ENCODE assay signal across 2 cellular contexts in genomic region chr4:180960758-180961401, GRCh38.
TF ChIP-seq lines count a peak whose summit lies in the region.

No MANE protein-coding gene starts in this region.

TF ChIP-seq in GM23338, 12 proteins besides CTCF, POLR2A, EP300 and RAD21:
- TF ChIP-seq ZNF331 (CRISPR knock-in tag; IDR thresholded peaks at IDR 0.05; ENCODE audit: low read depth) (no peak), EZH2 (IDR thresholded peaks at IDR 0.05; ENCODE audit: low read depth, unreplicated experiment) (no peak), REST (IDR thresholded peaks at IDR 0.05; ENCODE audit: unreplicated experiment) (no peak), EZH2phosphoT487 (IDR thresholded peaks at IDR 0.05; ENCODE audit: unreplicated experiment) (no peak), JUNB (IDR thresholded peaks at IDR 0.05; ENCODE audit: unreplicated experiment) (no peak), CREB1 (CRISPR knock-in tag; IDR thresholded peaks at IDR 0.05; ENCODE audit: low read depth) (no peak)

TF ChIP-seq in H1, 55 proteins besides CTCF, POLR2A, EP300 and RAD21:
- no peak for TF ChIP-seq MAX (IDR thresholded peaks at IDR 0.05)
- no peak for TF ChIP-seq ZNF274 (IDR thresholded peaks at IDR 0.05; ENCODE audit: borderline replicate concordance, extremely low read depth, low read length)
- no peak for TF ChIP-seq NRF1 (IDR thresholded peaks at IDR 0.05; ENCODE audit: low read depth, low read length)
- no peak for TF ChIP-seq TAF7 (optimal IDR thresholded peaks at IDR 0.05; ENCODE audit: borderline replicate concordance, low read depth, low read length)
- TF ChIP-seq EGR1 (IDR thresholded peaks at IDR 0.05; ENCODE audit: borderline replicate concordance, low read depth, low read length), result no peak
- TF ChIP-seq USF2 (IDR thresholded peaks at IDR 0.05; ENCODE audit: low read length), result no peak
- no peak for TF ChIP-seq BACH1 (IDR thresholded peaks at IDR 0.05; ENCODE audit: low read length)
- TF ChIP-seq PHF8 (conservative IDR thresholded peaks at IDR 0.05; ENCODE audit: low read depth, low read length), result no peak
- no peak for TF ChIP-seq SUZ12 (IDR thresholded peaks at IDR 0.05; ENCODE audit: low read length)
- TF ChIP-seq GTF2F1 (IDR thresholded peaks at IDR 0.05; ENCODE audit: borderline replicate concordance, low read depth, low read length), result no peak
- no peak for TF ChIP-seq CEBPB (IDR thresholded peaks at IDR 0.05; ENCODE audit: low read depth, low read length)
- TF ChIP-seq GABPA (IDR thresholded peaks at IDR 0.05; ENCODE audit: borderline replicate concordance, insufficient read depth, low read length), result no peak
- no peak for TF ChIP-seq BRCA1 (IDR thresholded peaks at IDR 0.05; ENCODE audit: low read depth, low read length)
- no peak for TF ChIP-seq RNF2 (IDR thresholded peaks at IDR 0.05; ENCODE audit: borderline replicate concordance, low read depth, low read length, missing control alignments, poor library complexity, severe bottlenecking)
- no peak for TF ChIP-seq TBP (IDR thresholded peaks at IDR 0.05; ENCODE audit: low read depth, low read length)
- no peak for TF ChIP-seq MAFK (IDR thresholded peaks at IDR 0.05; ENCODE audit: low read depth, low read length)
- no peak for TF ChIP-seq TCF12 (IDR thresholded peaks at IDR 0.05; ENCODE audit: low read depth, low read length)
